Comparison of ENCODE assay signal across 27 cellular contexts in the genomic region with DNA sequence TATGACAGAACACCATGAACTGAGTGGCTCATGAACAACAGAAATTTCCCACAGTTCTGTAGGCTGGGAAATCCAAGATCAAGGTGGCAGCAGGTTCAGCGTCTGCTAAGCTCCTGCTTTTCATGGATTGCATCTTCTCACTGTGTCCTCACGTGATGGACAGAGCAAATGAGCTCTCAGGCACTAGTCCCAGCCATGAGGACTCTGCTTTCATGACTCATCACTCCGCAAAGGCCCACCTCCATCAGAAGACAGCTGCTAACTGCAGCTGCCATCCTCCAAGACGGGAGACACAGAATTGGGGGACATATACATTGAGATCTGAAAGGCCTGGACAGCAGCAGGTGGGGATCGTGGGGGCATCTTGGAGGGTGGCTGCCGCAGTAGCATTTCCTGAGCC.
"Had no signal": no experiment of that assay in that cellular context is flagged by ENCODE, and none has a peak within 500 bp of the region (broad histone marks: within the 10 kb centered on the region; RNA-seq: fewer than 3 reads in every experiment).

No MANE protein-coding gene starts in this region.

- H3K27ac Mint-ChIP-seq: activated naive CD8-positive, alpha-beta T cell; activated T-cell treated with anti-CD3 and anti-CD28 coated beads, Interleukin-2, amount 50 U/mL, for 24 hours; activated T-helper 2 cell treated with anti-CD3 and anti-CD28 coated beads, Interferon-gamma antibody, Interleukin-2, Interleukin-4, amounts not matched to agents 10 μg/mL and 5 μg/mL and 100 μg/mL, durations not matched to agents 14 hours and 24 hours and 36 hours; effector memory CD8-positive, alpha-beta T cell; mesothelial cell of epicardium; natural killer cell treated with Interleukin-12 subunit alpha and Interleukin-12 subunit beta and Interleukin-15 and Interleukin-18, amount 100 ng/mL, for 72 hours had no signal

- H3K4me3 Mint-ChIP-seq: activated naive CD8-positive, alpha-beta T cell; activated T-cell treated with anti-CD3 and anti-CD28 coated beads, Interleukin-2, amount 50 U/mL, for 24 hours; effector memory CD8-positive, alpha-beta T cell; mesothelial cell of epicardium; natural killer cell treated with Interleukin-12 subunit alpha and Interleukin-12 subunit beta and Interleukin-15 and Interleukin-18, amount 100 ng/mL, for 72 hours had no signal

- H3K36me3 Mint-ChIP-seq: activated naive CD8-positive, alpha-beta T cell; mesothelial cell of epicardium; natural killer cell treated with Interleukin-12 subunit alpha and Interleukin-12 subunit beta and Interleukin-15 and Interleukin-18, amount 100 ng/mL, for 72 hours had no signal

- H3K4me3 ChIP-seq: adrenal gland, ascending aorta, breast epithelium, colonic mucosa, dorsolateral prefrontal cortex, esophagus muscularis mucosa, gastroesophageal sphincter, left ventricle myocardium inferior, prostate gland, thyroid gland, upper lobe of right lung had no signal

- H3K9me3 Mint-ChIP-seq: activated T-cell treated with anti-CD3 and anti-CD28 coated beads, Interleukin-2, amount 50 U/mL, for 24 hours; activated T-helper 2 cell treated with anti-CD3 and anti-CD28 coated beads, Interferon-gamma antibody, Interleukin-2, Interleukin-4, amounts not matched to agents 10 μg/mL and 5 μg/mL and 100 μg/mL, durations not matched to agents 14 hours and 24 hours and 36 hours; effector memory CD8-positive, alpha-beta T cell; mesothelial cell of epicardium; natural killer cell treated with Interleukin-12 subunit alpha and Interleukin-12 subunit beta and Interleukin-15 and Interleukin-18, amount 100 ng/mL, for 72 hours had no signal

- H3K4me1 Mint-ChIP-seq: mesothelial cell of epicardium had no signal

- DNase-seq: activated CD4-positive, alpha-beta T cell treated with anti-CD3 and anti-CD28 coated beads for 1 hour; activated CD4-positive, alpha-beta T cell treated with anti-CD3 and anti-CD28 coated beads, Interleukin-2, amount 50 U/mL, for 1 hour; activated CD8-positive, alpha-beta memory T cell treated with anti-CD3 and anti-CD28 coated beads for 24 hours; activated CD8-positive, alpha-beta memory T cell treated with anti-CD3 and anti-CD28 coated beads, Interleukin-2, amount 50 U/mL, for 4 hours; activated naive CD4-positive, alpha-beta T cell; activated T-cell treated with anti-CD3 and anti-CD28 coated beads, Interleukin-2, amount 50 U/mL, for 24 hours; adrenal gland; colonic mucosa; dorsolateral prefrontal cortex; effector memory CD8-positive, alpha-beta T cell; head of caudate nucleus; hypothalamus; left ventricle myocardium inferior; stimulated activated CD4-positive, alpha-beta T cell treated with anti-CD3 and anti-CD28 coated beads, Interleukin-4, amount 100 ng/mL, for 4 hours; stimulated activated naive CD8-positive, alpha-beta T cell treated with anti-CD3 and anti-CD28 coated beads, Interleukin-15, Interleukin-2, amounts not matched to agents 100 U/mL and 50 U/mL, for 24 hours; T-helper 9 cell; upper lobe of right lung had no signal

- ATAC-seq: effector memory CD8-positive, alpha-beta T cell; gastroesophageal sphincter; natural killer cell treated with Interleukin-12 subunit alpha and Interleukin-12 subunit beta and Interleukin-15 and Interleukin-18, amount 100 ng/mL, for 72 hours; stimulated activated naive CD8-positive, alpha-beta T cell treated with anti-CD3 and anti-CD28 coated beads, Interleukin-15, Interleukin-2, amounts not matched to agents 100 U/mL and 50 U/mL, for 24 hours; upper lobe of right lung had no signal
